ENCODE assay signal across 8 cellular contexts in genomic region chr7:158818325-158819213, GRCh38. TPM values are rescaled to one million over a fixed set of nuclear protein-coding genes. Genes with fewer than 3 reads are reported as not detected.
DNase-seq lines count a peak whose midpoint lies in the region; ATAC-seq, FAIRE-seq and TF ChIP-seq lines count a peak whose summit lies in the region.

No MANE protein-coding gene starts in this region.

- peak overlapping the region; percentile 2 for H2AFZ ChIP-seq in endothelial cell of umbilical vein (ENCODE audit: low read depth, low read length)

- peak; percentile 17 for DNase-seq in NCI-H345 (lab: John Stamatoyannopoulos, UW)
- no peak for DNase-seq in NCI-H345 treated with DMSO at 0.1 percent for 48 hours (lab: John Stamatoyannopoulos, UW; ENCODE audit: unreplicated experiment)
- peak; percentile 99 for DNase-seq in NCI-H226
- DNase-seq in activated CD8-positive, alpha-beta memory T cell treated with anti-CD3 and anti-CD28 coated beads, Interleukin-2, amount 10 ng/mL, durations not matched to agents 7 days and 5 days: peak; percentile 90
- DNase-seq in endothelial cell of umbilical vein (ENCODE audit: low read depth, low spot score): peak; percentile 98
- peak; percentile 62 to 66 for DNase-seq in stimulated activated CD8-positive, alpha-beta memory T cell treated with anti-CD3 and anti-CD28 coated beads, Interleukin-7, amount 100 ng/mL, for 4 hours (ENCODE audit: low read depth in 2 of 2)

- no peaks in the 10 kb centered on the region for H4K20me1 ChIP-seq in endothelial cell of umbilical vein (replicated peaks; ENCODE audit: control insufficient read depth, extremely low read depth, insufficient read depth, low read length)

- FAIRE-seq in endothelial cell of umbilical vein (lab: Jason Lieb, UNC): peak; percentile 88

- H3K36me3 ChIP-seq in endothelial cell of umbilical vein (ENCODE audit: control insufficient read depth in 2 of 2, extremely low read depth in 1 of 2, insufficient read depth in 2 of 2, low read length in 2 of 2) (no peaks in the 10 kb centered on the region), mucosa of rectum (ENCODE audit: control insufficient read depth in 2 of 2, insufficient read depth in 2 of 2, low read length in 2 of 2) (no peaks in the 10 kb centered on the region)

- H3K27ac Mint-ChIP-seq in activated CD8-positive, alpha-beta memory T cell treated with anti-CD3 and anti-CD28 coated beads, Interleukin-2, amount 10 ng/mL, durations not matched to agents 7 days and 5 days: peak overlapping the region; percentile 92

- peak overlapping the region; percentile 90 for H3K4me2 ChIP-seq in endothelial cell of umbilical vein (ENCODE audit: insufficient read depth, low read length)

- H3K79me2 ChIP-seq in endothelial cell of umbilical vein (ENCODE audit: control insufficient read depth, insufficient read depth, low read length): peaks cover 65% of the 10 kb centered on the region

- peaks cover 87% of the 10 kb centered on the region for H3K4me1 Mint-ChIP-seq in activated CD8-positive, alpha-beta memory T cell treated with anti-CD3 and anti-CD28 coated beads, Interleukin-2, amount 10 ng/mL, durations not matched to agents 7 days and 5 days

- dilution Hi-C loops in endothelial cell of umbilical vein (cut with MboI; ENCODE audit: extremely low pct_ligation_motif_present, low sequenced_read_pairs): no loop called here

- H3K4me3 ChIP-seq in endothelial cell of umbilical vein (replicated peaks in 1 of 3; ENCODE audit: insufficient read depth in 1 of 3, low read depth in 1 of 3, low read length in 3 of 3): peak overlapping the region in 1 of 3 experiments; percentile 55
- peak overlapping the region; percentile 39 to 63 for H3K4me3 ChIP-seq in mucosa of rectum (ENCODE audit: low read length in 2 of 2)

- H3K4me1 ChIP-seq in endothelial cell of umbilical vein (ENCODE audit: control insufficient read depth, extremely low read depth, insufficient read depth, low read length): peaks cover 62% of the 10 kb centered on the region
- peaks cover 59 to 61% of the 10 kb centered on the region in 2 donors for H3K4me1 ChIP-seq in mucosa of rectum (ENCODE audit: control insufficient read depth in 2 of 2, insufficient read depth in 2 of 2, low read length in 2 of 2)

- CTCF ChIA-PET in activated CD8-positive, alpha-beta memory T cell treated with anti-CD3 and anti-CD28 coated beads, Interleukin-2, amount 10 ng/mL, durations not matched to agents 7 days and 5 days (lab: Charles Lee): interaction anchor here (0.7 to 1.6 kb wide), 4 partner anchors 9 to 24 kb away, joined by 3 to 5 read pairs (median 4); partner anchors contain the start of gene ESYT2
- CTCF ChIA-PET in endothelial cell of umbilical vein (lab: Charles Lee): interaction anchor here (0.9 to 1.2 kb wide), 6 partner anchors 9 to 78 kb away, joined by 3 to 6 read pairs (median 4); partner anchors contain the start of gene ESYT2

- intact Hi-C loops in endothelial cell of umbilical vein (cut with micrococcal nuclease): loop anchor here (1.0 to 2.0 kb wide), 5 partner anchors 11 to 114 kb away; partner anchors contain the start of genes DYNC2I1, ESYT2 and NCAPG2

- no peaks in the 10 kb centered on the region for H3K9me1 ChIP-seq in endothelial cell of umbilical vein (replicated peaks; ENCODE audit: control insufficient read depth, extremely low read depth, insufficient read depth, low read length)

- H3K9me3 ChIP-seq in endothelial cell of umbilical vein (replicated peaks; ENCODE audit: control insufficient read depth, insufficient read depth, low read length) (no peaks in the 10 kb centered on the region), mucosa of rectum (ENCODE audit: control insufficient read depth in 2 of 2, low read length in 2 of 2) (no peaks in the 10 kb centered on the region)

- H3K4me3 Mint-ChIP-seq in activated CD8-positive, alpha-beta memory T cell treated with anti-CD3 and anti-CD28 coated beads, Interleukin-2, amount 10 ng/mL, durations not matched to agents 7 days and 5 days: peak overlapping the region; percentile 85

- H3K27me3 ChIP-seq in endothelial cell of umbilical vein (ENCODE audit: control insufficient read depth in 2 of 2, insufficient read depth in 2 of 2, low read length in 2 of 2): no peaks in the 10 kb centered on the region
- no peaks in the 10 kb centered on the region for H3K27me3 ChIP-seq in mucosa of rectum (ENCODE audit: control insufficient read depth in 2 of 2, insufficient read depth in 2 of 2, low read length in 2 of 2)

- H3K9ac ChIP-seq in endothelial cell of umbilical vein (replicated peaks; ENCODE audit: extremely low read depth, insufficient read depth, low read length) (peak overlapping the region; percentile 84), mucosa of rectum (ENCODE audit: low read depth in 1 of 2, low read length in 2 of 2) (peak overlapping the region; percentile 62 to 70)

- TF ChIP-seq POLR2A in endothelial cell of umbilical vein (IDR thresholded peaks at IDR 0.05; ENCODE audit: low read depth, low read length): peak; percentile 69

- no peak for TF ChIP-seq CTCF in endothelial cell of umbilical vein (IDR thresholded peaks at IDR 0.05; ENCODE audit: extremely low read depth in 1 of 2, insufficient read depth in 1 of 2, low read depth in 1 of 2, low read length in 2 of 2)

- H3K9me3 Mint-ChIP-seq in activated CD8-positive, alpha-beta memory T cell treated with anti-CD3 and anti-CD28 coated beads, Interleukin-2, amount 10 ng/mL, durations not matched to agents 7 days and 5 days (ENCODE audit: low read depth): no peaks in the 10 kb centered on the region

- POLR2A ChIA-PET in endothelial cell of umbilical vein (lab: Charles Lee): interaction anchor here (1.6 kb wide), 1 partner anchor 45 kb away, joined by 6 read pairs; no protein-coding TSS in a partner anchor

- TSS peak; percentile 92 for BruUV-seq in endothelial cell of umbilical vein (replicated peaks; lab: Mats Ljungman, UMichigan)

- no peaks in the 10 kb centered on the region for H3K27me3 Mint-ChIP-seq in activated CD8-positive, alpha-beta memory T cell treated with anti-CD3 and anti-CD28 coated beads, Interleukin-2, amount 10 ng/mL, durations not matched to agents 7 days and 5 days

- peak overlapping the region; percentile 95 for H3K27ac ChIP-seq in endothelial cell of umbilical vein (ENCODE audit: insufficient read depth, low read depth, low read length)
- H3K27ac ChIP-seq in mucosa of rectum (ENCODE audit: low read depth in 2 of 2, low read length in 2 of 2): peak overlapping the region; percentile 92 to 95

- peak; percentile 90 for ATAC-seq in HG02852 (IDR thresholded peaks at IDR 0.05; ENCODE audit: unreplicated experiment)
- peak; percentile 78 for ATAC-seq in activated CD8-positive, alpha-beta memory T cell treated with anti-CD3 and anti-CD28 coated beads, Interleukin-2, amount 10 ng/mL, durations not matched to agents 7 days and 5 days

- H3K36me3 Mint-ChIP-seq in activated CD8-positive, alpha-beta memory T cell treated with anti-CD3 and anti-CD28 coated beads, Interleukin-2, amount 10 ng/mL, durations not matched to agents 7 days and 5 days: peaks cover 20% of the 10 kb centered on the region

TF ChIP-seq in endothelial cell of umbilical vein, 7 proteins besides CTCF, POLR2A, EP300 and RAD21:
- TF ChIP-seq POLR2AphosphoS5 (IDR thresholded peaks at IDR 0.05; ENCODE audit: insufficient read depth, low read depth, low read length): peak; percentile 84
- TF ChIP-seq MAX (IDR thresholded peaks at IDR 0.05; ENCODE audit: insufficient read depth, insufficient read length): no peak
- peak; percentile 78 for TF ChIP-seq JUN (IDR thresholded peaks at IDR 0.05; ENCODE audit: borderline replicate concordance, insufficient read depth, insufficient read length, low read depth)
- TF ChIP-seq FOS (IDR thresholded peaks at IDR 0.05; ENCODE audit: borderline replicate concordance, insufficient read depth, low read length): peak; percentile 92
- TF ChIP-seq MYC (IDR thresholded peaks at IDR 0.05; ENCODE audit: low read depth, low read length): peak; percentile 50
TF ChIP-seq in endothelial cell of umbilical vein: peak in this region for 4.

RNA-seq across cellular contexts. Expression of gene ESYT2, which starts 10.7 kb away (rescaled TPM):
- 10 to 100 TPM; 79.8 to 86.0 TPM for total RNA-seq in activated CD8-positive, alpha-beta memory T cell treated with anti-CD3 and anti-CD28 coated beads, Interleukin-2, amount 10 ng/mL, durations not matched to agents 7 days and 5 days
- total RNA-seq in endothelial cell of umbilical vein: 40.6 and 46.6 TPM in 2 replicates
- 15.5 and 18.8 TPM in 2 replicates for polyA plus RNA-seq in endothelial cell of umbilical vein
- 19.7 and 20.5 TPM in 2 replicates for polyA plus RNA-seq in endothelial cell of umbilical vein (2011; cell fraction: cytosol; rRNA removed)
- polyA plus RNA-seq in endothelial cell of umbilical vein (2011; cell fraction: nucleus; rRNA removed): 24.4 and 24.8 TPM in 2 replicates
- polyA plus RNA-seq in endothelial cell of umbilical vein (2012): 24.9 and 34.3 TPM in 2 replicates
- 33.4 and 35.3 TPM in 2 replicates for polyA minus RNA-seq in endothelial cell of umbilical vein
- 50.1 TPM for polyA minus RNA-seq in endothelial cell of umbilical vein (2011; cell fraction: cytosol; rRNA and poly(A)+ RNA removed)
- polyA minus RNA-seq in endothelial cell of umbilical vein (2011; cell fraction: nucleus; rRNA and poly(A)+ RNA removed): 21.1 and 24.2 TPM in 2 replicates

RNA-seq across cellular contexts. Expression of gene DYNC2I1, which starts 37.8 kb away (rescaled TPM):
- total RNA-seq in activated CD8-positive, alpha-beta memory T cell treated with anti-CD3 and anti-CD28 coated beads, Interleukin-2, amount 10 ng/mL, durations not matched to agents 7 days and 5 days: 10 to 100 TPM; 10.7 to 15.6 TPM
- total RNA-seq in endothelial cell of umbilical vein: 13.9 and 14.6 TPM in 2 replicates
- polyA plus RNA-seq in endothelial cell of umbilical vein: 10.4 and 10.8 TPM in 2 replicates
- 5.5 and 7.8 TPM in 2 replicates for polyA plus RNA-seq in endothelial cell of umbilical vein (2011; cell fraction: cytosol; rRNA removed)
- polyA plus RNA-seq in endothelial cell of umbilical vein (2011; cell fraction: nucleus; rRNA removed): 23.6 and 29.0 TPM in 2 replicates
- polyA plus RNA-seq in endothelial cell of umbilical vein (2012): 6.8 and 7.2 TPM in 2 replicates
- 8.1 and 8.4 TPM in 2 replicates for polyA minus RNA-seq in endothelial cell of umbilical vein
- polyA minus RNA-seq in endothelial cell of umbilical vein (2011; cell fraction: cytosol; rRNA and poly(A)+ RNA removed): 3.9 TPM
- polyA minus RNA-seq in endothelial cell of umbilical vein (2011; cell fraction: nucleus; rRNA and poly(A)+ RNA removed): 9.2 and 11.4 TPM in 2 replicates
